ENCODE assay signal across 8 cellular contexts in the genomic region with DNA sequence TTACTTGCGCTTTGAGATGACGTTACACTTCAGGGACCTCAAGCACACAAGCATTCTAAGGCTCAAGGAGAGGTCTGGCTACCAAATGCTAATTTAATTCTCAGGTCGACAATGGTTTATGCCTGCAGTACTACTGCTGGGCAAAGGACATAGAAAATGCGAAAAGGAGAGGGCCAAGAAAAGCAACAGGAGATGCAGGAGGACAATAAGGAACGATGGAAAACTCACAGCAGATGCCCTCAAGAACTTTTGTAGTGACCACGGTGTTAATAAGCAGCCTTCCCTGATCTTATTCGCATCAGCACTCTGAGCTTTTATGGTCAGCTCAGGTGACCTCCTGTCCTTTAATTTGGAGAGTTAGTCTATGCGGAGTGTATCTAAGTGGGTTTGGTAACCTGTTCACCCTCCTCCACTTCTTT.
DNase-seq lines count a peak whose midpoint lies in the region; ATAC-seq and TF ChIP-seq lines count a peak whose summit lies in the region.

No MANE protein-coding gene starts in this region.

- peak overlapping the region; percentile 58; the same call in 1 of the 2 replicates for H3K9ac ChIP-seq in KMS-11

- H3K9me3 ChIP-seq in DOHH2 (ENCODE audit: control insufficient read depth, insufficient read depth, low read length) (no peaks in the 10 kb centered on the region), muscle layer of duodenum (ENCODE audit: control insufficient read depth in 1 of 2, low read length in 2 of 2) (no peaks in the 10 kb centered on the region)

- no peak for TF ChIP-seq CTCF in DOHH2 (IDR thresholded peaks at IDR 0.05; ENCODE audit: low read depth, low read length, poor library complexity, severe bottlenecking)
- no peak for TF ChIP-seq CTCF in KMS-11 (conservative IDR thresholded peaks at IDR 0.05; ENCODE audit: low read depth, low read length)
- TF ChIP-seq CTCF in coronary artery (IDR thresholded peaks at IDR 0.05) = no peak

- peak; percentile 42 for ATAC-seq in GM21619 (IDR thresholded peaks at IDR 0.05; ENCODE audit: unreplicated experiment)

- peaks cover 17% of the 10 kb centered on the region for H3K36me3 ChIP-seq in DOHH2 (ENCODE audit: control insufficient read depth, low read length)
- H3K36me3 ChIP-seq in KMS-11 (ENCODE audit: insufficient read depth) = no peaks in the 10 kb centered on the region
- no peaks in the 10 kb centered on the region for H3K36me3 ChIP-seq in muscle layer of duodenum (ENCODE audit: control insufficient read depth in 1 of 2, insufficient read depth in 2 of 2, low read length in 2 of 2)

- H4K20me1 ChIP-seq in DOHH2 (ENCODE audit: control insufficient read depth, insufficient read depth, low read depth, low read length) = no peaks in the 10 kb centered on the region
- H4K20me1 ChIP-seq in KMS-11 (ENCODE audit: insufficient read depth) = no peaks in the 10 kb centered on the region

- H2AFZ ChIP-seq in KMS-11 (ENCODE audit: low read depth) = peak overlapping the region; percentile 99

- peaks cover 27% of the 10 kb centered on the region for H3K4me1 ChIP-seq in DOHH2 (ENCODE audit: control insufficient read depth, low read length)
- H3K4me1 ChIP-seq in KMS-11 (ENCODE audit: low read depth, poor library complexity, severe bottlenecking) = peaks cover 16% of the 10 kb centered on the region
- peaks cover 5 to 24% of the 10 kb centered on the region in 2 donors for H3K4me1 ChIP-seq in muscle layer of duodenum (ENCODE audit: control insufficient read depth in 1 of 2, insufficient read depth in 2 of 2, low read length in 2 of 2)

- H3K27me3 ChIP-seq in DOHH2 (ENCODE audit: control insufficient read depth, low read length) = no peaks in the 10 kb centered on the region
- no peaks in the 10 kb centered on the region for H3K27me3 ChIP-seq in KMS-11 (ENCODE audit: insufficient read depth, low read depth)
- H3K27me3 ChIP-seq in muscle layer of duodenum (ENCODE audit: low read depth, low read length) = no peaks in the 10 kb centered on the region

- H3K27ac ChIP-seq in DOHH2 (ENCODE audit: low read depth, low read length) = peak overlapping the region; percentile 54
- H3K27ac ChIP-seq in KMS-11 = peak overlapping the region; percentile 60
- H3K27ac ChIP-seq in coronary artery = peak overlapping the region; percentile 72 to 75
- H3K27ac ChIP-seq in muscle layer of duodenum (ENCODE audit: low read length) = peak overlapping the region; percentile 79

- H3F3A ChIP-seq in DOHH2 (ENCODE audit: control insufficient read depth, insufficient read depth) = no peaks in the 10 kb centered on the region

- H3K4me3 ChIP-seq in DOHH2 (ENCODE audit: low read length) (peak overlapping the region; percentile 83), KMS-11 (IDR thresholded peaks at IDR 0.05; ENCODE audit: insufficient read depth, low read depth, low read length) (peak overlapping the region; percentile 62), coronary artery (peak overlapping the region; percentile 96), muscle layer of duodenum (ENCODE audit: low read depth in 1 of 2, low read length in 2 of 2) (peak overlapping the region; percentile 76 to 95)

- H3K79me2 ChIP-seq in DOHH2 (ENCODE audit: control insufficient read depth, low read length) (peaks cover 37% of the 10 kb centered on the region), KMS-11 (ENCODE audit: insufficient read depth, low read depth) (peaks cover 8% of the 10 kb centered on the region; the same call in 1 of the 2 replicates)

- DNase-seq in coronary artery (ENCODE audit: low spot score) = no peak
- DNase-seq in kidney glomerular epithelial cell (lab: John Stamatoyannopoulos, UW) = no peak
- no peak for DNase-seq in middle frontal gyrus (ENCODE audit: extremely low spot score, low spot score)
- no peak for DNase-seq in COR-L47 (lab: John Stamatoyannopoulos, UW)

- H3K9me2 ChIP-seq in DOHH2 (replicated peaks; ENCODE audit: control insufficient read depth, low read length) = no peaks in the 10 kb centered on the region

- H3K4me2 ChIP-seq in DOHH2 (ENCODE audit: low read length) = peak overlapping the region; percentile 88
- peak overlapping the region; percentile 56 for H3K4me2 ChIP-seq in KMS-11
